ENCODE assay signal across 23 cellular contexts in genomic region chr16:57721765-57722499, GRCh38. TPM values are rescaled to one million over a fixed set of nuclear protein-coding genes. Genes with fewer than 3 reads are reported as not detected.
"Had no signal": no experiment of that assay in that cellular context is flagged by ENCODE, and none has a peak within 500 bp of the region (broad histone marks: within the 10 kb centered on the region; RNA-seq: fewer than 3 reads in every experiment).

No MANE protein-coding gene starts in this region.

- H3K27me3 ChIP-seq: breast epithelium, testis, upper lobe of left lung had no signal

- H3K4me1 Mint-ChIP-seq: naive thymus-derived CD4-positive, alpha-beta T cell had no signal

- H3K27ac Mint-ChIP-seq: activated naive CD4-positive, alpha-beta T cell treated with anti-CD3 and anti-CD28 coated beads for 36 hours; activated naive CD8-positive, alpha-beta T cell treated with anti-CD3 and anti-CD28 coated beads, Interleukin-2, amount 50 U/mL, for 24 hours; activated T-helper 2 cell treated with anti-CD3 and anti-CD28 coated beads, Interferon-gamma antibody, Interleukin-2, Interleukin-4, amounts not matched to agents 10 μg/mL and 5 μg/mL and 100 μg/mL, durations not matched to agents 14 hours and 24 hours and 36 hours; progenitor cell of endocrine pancreas had no signal

- H3K36me3 ChIP-seq: breast epithelium, left ventricle myocardium inferior, stomach, upper lobe of left lung had no signal

- H3K4me3 ChIP-seq: breast epithelium, left ventricle myocardium inferior, mucosa of descending colon, smooth muscle cell, stomach, testis, upper lobe of left lung had no signal

- H3K4me2 ChIP-seq: smooth muscle cell had no signal

- H3K27ac ChIP-seq: breast epithelium, left ventricle myocardium inferior, stomach, testis, upper lobe of left lung had no signal

- H3K4me1 ChIP-seq: breast epithelium, left ventricle myocardium inferior, stomach, testis, upper lobe of left lung had no signal

- H3K36me3 Mint-ChIP-seq: naive thymus-derived CD4-positive, alpha-beta T cell had no signal

- H3K4me3 Mint-ChIP-seq: activated naive CD4-positive, alpha-beta T cell treated with anti-CD3 and anti-CD28 coated beads for 36 hours; activated naive CD8-positive, alpha-beta T cell treated with anti-CD3 and anti-CD28 coated beads, Interleukin-2, amount 50 U/mL, for 24 hours; effector memory CD8-positive, alpha-beta T cell; naive thymus-derived CD4-positive, alpha-beta T cell had no signal

- H3K9me3 ChIP-seq: breast epithelium, left ventricle myocardium inferior, mucosa of descending colon, stomach, testis, upper lobe of left lung had no signal

- ATAC-seq: activated naive CD8-positive, alpha-beta T cell treated with anti-CD3 and anti-CD28 coated beads, Interleukin-2, amount 50 U/mL, for 24 hours; effector memory CD8-positive, alpha-beta T cell; mucosa of descending colon; naive thymus-derived CD4-positive, alpha-beta T cell had no signal

- DNase-seq: activated CD4-positive, CD25-positive, alpha-beta regulatory T cell treated with anti-CD3 and anti-CD28 coated beads, Interleukin-2, amount 50 U/mL, for 72 hours; activated naive CD4-positive, alpha-beta T cell treated with anti-CD3 and anti-CD28 coated beads for 36 hours; activated naive CD8-positive, alpha-beta T cell treated with anti-CD3 and anti-CD28 coated beads, Interleukin-2, amount 50 U/mL, for 24 hours; cerebellar nuclear complex; dermis blood vessel endothelial cell; effector memory CD8-positive, alpha-beta T cell; erythroblast; islet precursor cell; left ventricle myocardium inferior; mucosa of descending colon; naive thymus-derived CD4-positive, alpha-beta T cell; nucleus accumbens; right cardiac atrium; stomach; T-helper 1 cell; T1000; testis; upper lobe of left lung had no signal

- H3K9me3 Mint-ChIP-seq: activated naive CD4-positive, alpha-beta T cell treated with anti-CD3 and anti-CD28 coated beads for 36 hours; activated naive CD8-positive, alpha-beta T cell treated with anti-CD3 and anti-CD28 coated beads, Interleukin-2, amount 50 U/mL, for 24 hours; activated T-helper 2 cell treated with anti-CD3 and anti-CD28 coated beads, Interferon-gamma antibody, Interleukin-2, Interleukin-4, amounts not matched to agents 10 μg/mL and 5 μg/mL and 100 μg/mL, durations not matched to agents 14 hours and 24 hours and 36 hours; effector memory CD8-positive, alpha-beta T cell; naive thymus-derived CD4-positive, alpha-beta T cell had no signal

- H3K27me3 Mint-ChIP-seq: activated naive CD8-positive, alpha-beta T cell treated with anti-CD3 and anti-CD28 coated beads, Interleukin-2, amount 50 U/mL, for 24 hours; naive thymus-derived CD4-positive, alpha-beta T cell; progenitor cell of endocrine pancreas had no signal

RNA-seq across cellular contexts. Expression of gene DRC7, which starts 27.3 kb away (rescaled TPM):
- total RNA-seq: activated T-helper 2 cell treated with anti-CD3 and anti-CD28 coated beads, Interferon-gamma antibody, Interleukin-2, Interleukin-4, amounts not matched to agents 10 μg/mL and 5 μg/mL and 100 μg/mL, durations not matched to agents 14 hours and 24 hours and 36 hours; aorta; dermis blood vessel endothelial cell; left ventricle myocardium inferior; mucosa of descending colon; naive thymus-derived CD4-positive, alpha-beta T cell; right cardiac atrium; stomach had no signal
- polyA plus RNA-seq: naive thymus-derived CD4-positive, alpha-beta T cell; right cardiac atrium; smooth muscle cell; stomach had no signal

RNA-seq across cellular contexts. Expression of gene ADGRG3, which starts 53.8 kb away (rescaled TPM):
- total RNA-seq: activated T-helper 2 cell treated with anti-CD3 and anti-CD28 coated beads, Interferon-gamma antibody, Interleukin-2, Interleukin-4, amounts not matched to agents 10 μg/mL and 5 μg/mL and 100 μg/mL, durations not matched to agents 14 hours and 24 hours and 36 hours; progenitor cell of endocrine pancreas had no signal
- polyA plus RNA-seq: naive thymus-derived CD4-positive, alpha-beta T cell; smooth muscle cell had no signal
